Comparison of ENCODE assay signal across 20 cellular contexts in genomic region chr4:2700031-2700430, GRCh38. TPM values are rescaled to one million over a fixed set of nuclear protein-coding genes. Genes with fewer than 3 reads are reported as not detected.
A peak's percentile ranks its signal among the peaks of the same experiment; 100 is the strongest.
DNase-seq lines count a peak whose midpoint lies in the region; FAIRE-seq and TF ChIP-seq lines count a peak whose summit lies in the region.
"Had no signal": no experiment of that assay in that cellular context is flagged by ENCODE, and none has a peak within 500 bp of the region (broad histone marks: within the 10 kb centered on the region; RNA-seq: fewer than 3 reads in every experiment).

No MANE protein-coding gene starts in this region.

- H3K4me1 ChIP-seq in Caco-2 (no peaks in the 10 kb centered on the region), mammary epithelial cell (ENCODE audit: insufficient read depth, low read length) (no peaks in the 10 kb centered on the region)

- in situ Hi-C loops in mammary epithelial cell (cut with MboI; ENCODE audit: low sequenced_read_pairs in 2 of 2) = no loop called here

- H3K4me3 ChIP-seq in Caco-2 (ENCODE audit: low read depth, low read length) = no peak overlapping the region
- no peak overlapping the region for H3K4me3 ChIP-seq in mammary epithelial cell (replicated peaks in 1 of 3; ENCODE audit: insufficient read depth in 1 of 3, low read depth in 2 of 3, low read length in 3 of 3)
- H3K4me3 ChIP-seq: GM23248 had no signal

- dilution Hi-C loops in mammary epithelial cell (cut with HindIII; ENCODE audit: low sequenced_read_pairs) = no loop called here

- H3K79me2 ChIP-seq in mammary epithelial cell (ENCODE audit: insufficient read depth, low read length) = no peaks in the 10 kb centered on the region

- H3K27ac ChIP-seq in mammary epithelial cell (ENCODE audit: insufficient read depth, low read depth, low read length) = no peak overlapping the region
- H3K27ac ChIP-seq: GM23248, HL-60 had no signal

- H4K20me1 ChIP-seq in mammary epithelial cell (ENCODE audit: insufficient read depth, low read length) = no peaks in the 10 kb centered on the region

- no peaks in the 10 kb centered on the region for H3K9me3 Mint-ChIP-seq in Caco-2 (ENCODE audit: unreplicated experiment)
- H3K9me3 Mint-ChIP-seq: CD8-positive, alpha-beta memory T cell had no signal

- no peak for TF ChIP-seq CTCF in Caco-2 (IDR thresholded peaks at IDR 0.05; ENCODE audit: insufficient read depth in 1 of 2, low read depth in 1 of 2, low read length in 1 of 2, severe bottlenecking in 1 of 2, unreplicated experiment in 1 of 2)
- no peak for TF ChIP-seq CTCF in mammary epithelial cell (conservative IDR thresholded peaks at IDR 0.05 in 1 of 2, IDR thresholded peaks at IDR 0.05 in 1 of 2; ENCODE audit: extremely low read depth in 1 of 2, insufficient read depth in 1 of 2, low read depth in 1 of 2, low read length in 2 of 2)

- H3K27me3 ChIP-seq in Caco-2 (replicated peaks; ENCODE audit: control insufficient read depth, insufficient read depth, low read length) (no peaks in the 10 kb centered on the region), mammary epithelial cell (ENCODE audit: insufficient read depth, low read length) (no peaks in the 10 kb centered on the region)

- H2AFZ ChIP-seq in mammary epithelial cell (ENCODE audit: low read depth, low read length) = no peak overlapping the region
- H2AFZ ChIP-seq: GM23248 had no signal

- BruUV-seq in Caco-2 (replicated peaks; lab: Mats Ljungman, UMichigan) = TSS peak; percentile 73
- BruUV-seq in mammary epithelial cell (replicated peaks; lab: Mats Ljungman, UMichigan) = TSS peak; percentile 71

- H3K9me3 ChIP-seq in Caco-2 = no peaks in the 10 kb centered on the region
- no peaks in the 10 kb centered on the region for H3K9me3 ChIP-seq in mammary epithelial cell (replicated peaks; ENCODE audit: insufficient read depth, low read length)

- no peak overlapping the region for H3K4me2 ChIP-seq in mammary epithelial cell (ENCODE audit: insufficient read depth, low read depth, low read length)

- H3K27me3 Mint-ChIP-seq in Caco-2 (ENCODE audit: insufficient read depth, unreplicated experiment) = no peaks in the 10 kb centered on the region
- H3K27me3 Mint-ChIP-seq: CD8-positive, alpha-beta memory T cell had no signal

- H3K36me3 Mint-ChIP-seq in Caco-2 (ENCODE audit: insufficient read depth, unreplicated experiment) = peaks cover 84% of the 10 kb centered on the region

- WGBS in mammary epithelial cell (ENCODE audit: low coverage, missing lambda C conversion rate) = 96% methylated on average over 8 of the region's 8 CpGs

- POLR2A ChIA-PET in Caco-2 (lab: Charles Lee) = no interaction called here

- intact Hi-C loops in Caco-2 (cut with micrococcal nuclease; ENCODE audit: unreplicated experiment) = no loop called here
- intact Hi-C loops in mammary epithelial cell (cut with micrococcal nuclease) = no loop called here

- no peak overlapping the region for H3K4me3 Mint-ChIP-seq in Caco-2 (ENCODE audit: unreplicated experiment)

- peaks cover 3% of the 10 kb centered on the region for H3K36me3 ChIP-seq in Caco-2 (ENCODE audit: control insufficient read depth, insufficient read depth, low read length)
- H3K36me3 ChIP-seq in mammary epithelial cell (ENCODE audit: insufficient read depth, low read length) = peaks cover 28% of the 10 kb centered on the region

- DNase-seq in AG08396 (ENCODE audit: low spot score) (peak; percentile 2), Caco-2 (no peak), mammary epithelial cell (no peak), mesenteric fat pad (ENCODE audit: low spot score) (peak; percentile 64), GM19239 (ENCODE audit: insufficient read length, low spot score) (no peak), occipital lobe (lab: John Stamatoyannopoulos, UW) (no peak), NCI-H2196 (lab: John Stamatoyannopoulos, UW; ENCODE audit: unreplicated experiment) (no peak)
- DNase-seq: CD8-positive, alpha-beta memory T cell; DND-41; GM23248; HCEC 1CT; MV-4-11; NCI-H1417; NCI-H187 treated with DMSO at 0.1 percent for 48 hours; NCI-H526 treated with DMSO at 0.1 percent for 48 hours; NK-92 treated with Interleukin-12 subunit alpha and Interleukin-12 subunit beta, amount 100 ng/mL, for 24 hours had no signal

- H3K9ac ChIP-seq in mammary epithelial cell (ENCODE audit: insufficient read depth, low read length) = no peak overlapping the region
- H3K9ac ChIP-seq: GM23248 had no signal

- CTCF ChIA-PET in Caco-2 (lab: Charles Lee) (no interaction called here), mammary epithelial cell (lab: Charles Lee; ENCODE audit: low non-redundant PET) (no interaction called here)

- H3K27ac Mint-ChIP-seq in Caco-2 (ENCODE audit: unreplicated experiment) = no peak overlapping the region

- no peaks in the 10 kb centered on the region for H3K4me1 Mint-ChIP-seq in Caco-2 (ENCODE audit: low read depth, unreplicated experiment)
- H3K4me1 Mint-ChIP-seq: CD8-positive, alpha-beta memory T cell had no signal

- FAIRE-seq in GM19239 (lab: Jason Lieb, UNC) = no peak
- FAIRE-seq: G401.6, GM18507, HTR-8/SVneo had no signal

RNA-seq across cellular contexts. Expression of gene TNIP2, which starts 56.1 kb away (rescaled TPM):
- total RNA-seq in Caco-2 (2022) = 35.8 and 36.3 TPM in 2 replicates
- total RNA-seq in mammary epithelial cell = 10 to 100 TPM; 21.8 to 32.5 TPM
- 22.9 TPM for polyA plus RNA-seq in mammary epithelial cell
- polyA minus RNA-seq in mammary epithelial cell = 10.9 TPM
- total RNA-seq in mesenteric fat pad = 49.5 TPM
- 5.9 TPM for total RNA-seq in occipital lobe

Comparison
In these comparisons a context has a peak if more than half of its experiments do, and no peak if none do; other contexts are left out.
1. DNase-seq: peak in AG08396 (single experiment) and mesenteric fat pad (single experiment); none in Caco-2 (0 of 2), mammary epithelial cell (single experiment), GM19239 (single experiment), occipital lobe (single experiment) and NCI-H2196 (single experiment).